ENCODE assay signal across 9 cellular contexts in the genomic region with DNA sequence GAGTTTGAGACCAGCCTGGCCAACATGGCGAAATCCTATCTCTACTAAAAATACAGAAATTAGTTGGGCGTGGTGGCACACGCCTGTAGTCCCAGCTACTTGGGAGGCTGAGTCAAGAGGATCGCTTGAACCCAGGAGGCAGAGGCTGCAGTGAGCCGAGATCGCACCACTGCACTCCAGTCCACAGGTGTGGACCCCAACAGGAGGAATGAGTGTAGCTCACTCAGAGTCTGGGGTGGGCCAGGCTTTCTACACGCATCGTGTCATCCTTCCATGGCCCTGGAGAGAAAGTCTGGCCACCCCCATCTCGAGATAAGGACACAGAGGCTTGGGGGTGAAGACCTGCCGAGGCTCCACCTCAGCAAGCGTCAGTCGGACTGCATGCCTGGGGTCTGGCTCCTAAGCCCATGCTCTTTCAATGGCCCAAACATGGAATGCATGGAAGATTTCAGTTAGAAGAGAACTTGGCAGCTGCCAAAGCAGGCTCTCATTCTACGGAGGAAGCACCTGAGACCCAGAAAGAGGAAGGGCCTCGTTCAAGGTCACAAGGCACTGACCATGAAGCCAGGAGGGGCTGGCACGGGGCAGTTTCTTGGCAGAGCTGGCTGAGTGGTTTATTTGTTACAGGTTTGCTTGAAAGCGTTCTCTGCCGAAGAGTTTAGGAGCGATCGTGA. TPM values are rescaled to one million over a fixed set of nuclear protein-coding genes. Genes with fewer than 3 reads are reported as not detected.
"Had no signal": no experiment of that assay in that cellular context is flagged by ENCODE, and none has a peak within 500 bp of the region (broad histone marks: within the 10 kb centered on the region; RNA-seq: fewer than 3 reads in every experiment).

No MANE protein-coding gene starts in this region.

RNA-seq across cellular contexts. Expression of gene CA5A, which starts 1.4 kb away (rescaled TPM):
- total RNA-seq: HT1080, LHCN-M2, MCF 10A, OCI-LY7, PC-3, RPMI7951, SK-MEL-5 had no signal
- polyA plus RNA-seq: IgD-negative memory B cell, SK-N-SH had no signal
